26 cellular contexts compared by ENCODE assay signal in genomic region chr6:131348572-131348971, GRCh38.
"Had no signal": no experiment of that assay in that cellular context is flagged by ENCODE, and none has a peak within 500 bp of the region (broad histone marks: within the 10 kb centered on the region; RNA-seq: fewer than 3 reads in every experiment).

No MANE protein-coding gene starts in this region.

- FAIRE-seq: bronchial epithelial cell, RCC 7860 had no signal

- H3K9me3 ChIP-seq: ascending aorta, body of pancreas, SJSA1 had no signal

- H3K4me1 ChIP-seq: ascending aorta, body of pancreas, SJSA1 had no signal

- ATAC-seq: activated naive CD4-positive, alpha-beta T cell treated with anti-CD3 and anti-CD28 coated beads, Interleukin-2, amount 50 U/mL, for 72 hours; activated naive CD8-positive, alpha-beta T cell treated with anti-CD3 and anti-CD28 coated beads, Interleukin-2, amount 50 U/mL, for 24 hours; activated T-cell treated with anti-CD3 and anti-CD28 coated beads, Interleukin-2, amount 50 U/mL, for 4 hours; body of pancreas; SK-N-SH treated with all-trans-retinoic acid at 6 μM for 48 hours had no signal

- H3K4me3 ChIP-seq: ascending aorta, body of pancreas, SJSA1 had no signal

- DNase-seq: activated B cell treated with CpG ODN at 0.5 μM for 24 hours; activated CD4-positive, alpha-beta memory T cell treated with anti-CD3 and anti-CD28 coated beads for 36 hours; activated CD4-positive, alpha-beta T cell treated with anti-CD3 and anti-CD28 coated beads, Interleukin-2, amount 10 ng/mL, durations not matched to agents 7 days and 5 days; activated CD8-positive, alpha-beta memory T cell treated with anti-CD3 and anti-CD28 coated beads for 24 hours; activated effector memory CD4-positive, alpha-beta T cell treated with anti-CD3 and anti-CD28 coated beads, Interleukin-2, amount 50 U/mL, for 16 hours; activated naive CD4-positive, alpha-beta T cell treated with Interleukin-2 at 50 U/mL for 16 hours; activated naive CD8-positive, alpha-beta T cell treated with anti-CD3 and anti-CD28 coated beads, Interleukin-2, amount 50 U/mL, for 24 hours; activated T-cell treated with anti-CD3 and anti-CD28 coated beads, Interleukin-2, amount 50 U/mL, for 4 hours; amniotic stem cell; body of pancreas; central memory CD4-positive, alpha-beta T cell; MM.1S; NCI-H1105; NCI-H1436; NCI-H1694 treated with DMSO at 0.1 percent for 48 hours; NCI-H2029 treated with DMSO at 0.1 percent for 48 hours; NCI-H524; NK-92 treated with Interleukin-12 subunit alpha and Interleukin-12 subunit beta, amount 100 ng/mL, for 24 hours; SHP77; SW 1271 had no signal

- H3K27ac ChIP-seq: ascending aorta, body of pancreas, SJSA1 had no signal

- H3K36me3 ChIP-seq: ascending aorta, SJSA1 had no signal

- H3K27me3 ChIP-seq: ascending aorta, body of pancreas had no signal
